21 cellular contexts compared by ENCODE assay signal in the genomic region with DNA sequence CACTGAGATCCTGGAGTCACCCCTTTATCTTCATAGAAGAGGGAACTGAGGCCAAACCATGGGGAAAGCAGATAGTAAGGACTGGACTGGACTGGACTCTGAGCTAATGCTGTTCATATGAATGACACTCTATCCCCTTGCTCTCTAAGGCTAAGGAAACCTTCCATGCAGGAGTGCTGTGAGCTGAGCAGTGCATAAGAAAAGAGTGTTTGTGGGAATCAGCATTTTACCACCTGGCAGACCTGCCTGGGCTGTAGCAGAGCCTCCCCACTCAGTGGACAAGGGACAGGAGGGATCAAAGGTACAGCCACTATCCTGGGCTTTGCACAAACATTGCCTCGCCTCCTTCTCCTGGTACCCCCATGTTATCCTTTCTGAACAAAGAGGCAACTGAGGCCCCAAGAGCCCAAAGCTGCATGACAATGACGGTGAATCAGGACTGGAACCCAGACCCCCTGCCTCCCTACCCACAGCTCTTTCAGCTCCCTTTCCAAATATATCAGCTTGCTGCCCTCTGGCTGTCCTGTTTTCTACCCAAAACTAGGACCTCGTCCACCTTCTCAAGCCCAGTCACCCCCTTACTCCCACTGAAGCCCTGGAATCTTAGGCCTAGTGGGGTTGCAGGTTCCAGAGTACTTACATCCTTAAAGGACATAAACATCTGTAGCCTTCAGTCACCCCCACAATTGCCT.
A peak's percentile ranks its signal among the peaks of the same experiment; 100 is the strongest.
DNase-seq lines count a peak whose midpoint lies in the region; ATAC-seq, FAIRE-seq and TF ChIP-seq lines count a peak whose summit lies in the region.
"Had no signal": no experiment of that assay in that cellular context is flagged by ENCODE, and none has a peak within 500 bp of the region (broad histone marks: within the 10 kb centered on the region; RNA-seq: fewer than 3 reads in every experiment).

No MANE protein-coding gene starts in this region.

- H4K20me1 ChIP-seq in SK-N-SH (ENCODE audit: insufficient read depth) = no peaks in the 10 kb centered on the region

- TF ChIP-seq EP300 in SK-N-SH (IDR thresholded peaks at IDR 0.05; ENCODE audit: borderline replicate concordance in 1 of 2, low read depth in 1 of 2, low read length in 1 of 2) (no peak), stomach (IDR thresholded peaks at IDR 0.05) (no peak)

- CTCF ChIA-PET in SK-N-SH (lab: Yijun Ruan, JAX) = interaction anchor here (0.7 to 3.7 kb wide), 20 partner anchors 11 to 266 kb away, joined by 3 to 20 read pairs (median 4); no protein-coding TSS in a partner anchor

- H3K9me3 ChIP-seq in SK-N-SH (no peaks in the 10 kb centered on the region), stomach (no peaks in the 10 kb centered on the region)

- H3K4me3 ChIP-seq in SK-N-SH (ENCODE audit: low read depth in 2 of 2, low read length in 1 of 2) (no peak overlapping the region), bronchial epithelial cell (ENCODE audit: low read depth, low read length) (no peak overlapping the region), stomach (no peak overlapping the region)

- H3K4me1 ChIP-seq in SK-N-SH (ENCODE audit: control insufficient read depth in 1 of 2, insufficient read depth in 2 of 2, low read depth in 1 of 2, low read length in 1 of 2) (peaks cover 0 to 66% of the 10 kb centered on the region in 2 experiments; a peak in 2 of 4 replicates), stomach (peaks cover 0 to 6% (median 0%) of the 10 kb centered on the region in 4 donors)

- H3K9ac ChIP-seq in SK-N-SH = no peak overlapping the region

- H3K27me3 Mint-ChIP-seq in nephron progenitor cell (ENCODE audit: low read depth, poor library complexity) = peaks cover 11% of the 10 kb centered on the region
- H3K27me3 Mint-ChIP-seq in endothelial cell (ENCODE audit: unreplicated experiment) = no peaks in the 10 kb centered on the region

- H2AFZ ChIP-seq in SK-N-SH (ENCODE audit: low read depth) = no peak overlapping the region

- intact Hi-C loops in stomach (cut with DNase I; ENCODE audit: low total_unique reads) (no loop called here), head of caudate nucleus (cut with DNase I) (no loop called here)

- H3K36me3 Mint-ChIP-seq in nephron progenitor cell (ENCODE audit: low read depth) = no peaks in the 10 kb centered on the region
- H3K36me3 Mint-ChIP-seq in endothelial cell (ENCODE audit: low read depth, unreplicated experiment) = peaks cover 5% of the 10 kb centered on the region
- H3K36me3 Mint-ChIP-seq: CD14-positive monocyte; CD8-positive, alpha-beta T cell had no signal

- POLR2A ChIA-PET in SK-N-SH (lab: Yijun Ruan, JAX) = interaction anchor here (0.7 to 2.5 kb wide), 9 partner anchors 10 to 150 kb away, joined by 3 to 14 read pairs (median 4); no protein-coding TSS in a partner anchor

- no peaks in the 10 kb centered on the region for H3K9me3 Mint-ChIP-seq in nephron progenitor cell
- peaks cover 3% of the 10 kb centered on the region for H3K9me3 Mint-ChIP-seq in endothelial cell (ENCODE audit: unreplicated experiment)
- H3K9me3 Mint-ChIP-seq: CD8-positive, alpha-beta T cell; HFFc6 had no signal

- peak overlapping the region; percentile 57 for H3K27ac Mint-ChIP-seq in nephron progenitor cell
- no peak overlapping the region for H3K27ac Mint-ChIP-seq in endothelial cell (ENCODE audit: unreplicated experiment)
- H3K27ac Mint-ChIP-seq: CD14-positive monocyte; CD8-positive, alpha-beta T cell; HFFc6 had no signal

- DNase-seq in SK-N-SH (no peak), bronchial epithelial cell (ENCODE audit: low read depth) (no peak), nephron progenitor cell (no peak), stomach (peak; percentile 13), anterior cingulate cortex (lab: John Stamatoyannopoulos, UW) (no peak), head of caudate nucleus (no peak), endothelial cell (ENCODE audit: low spot score) (no peak)
- DNase-seq: CD8-positive, alpha-beta T cell; COR-L47; DMS153; DMS79 treated with DMSO at 0.1 percent for 48 hours; EL; HCEC 1CT; HFFc6 had no signal

- H3K9me2 ChIP-seq in SK-N-SH = no peaks in the 10 kb centered on the region

- H3K79me2 ChIP-seq in SK-N-SH (ENCODE audit: insufficient read depth) = no peaks in the 10 kb centered on the region

- TF ChIP-seq RAD21 in SK-N-SH (IDR thresholded peaks at IDR 0.05; ENCODE audit: low read length) = peak; percentile 53

- H3K27me3 ChIP-seq in SK-N-SH (ENCODE audit: insufficient read depth) (no peaks in the 10 kb centered on the region; the same call in 1 of the 2 replicates), bronchial epithelial cell (ENCODE audit: control insufficient read depth, insufficient read depth, low read length) (peaks cover 8% of the 10 kb centered on the region), stomach (no peaks in the 10 kb centered on the region)

- no peak for TF ChIP-seq POLR2A in stomach (IDR thresholded peaks at IDR 0.05)

- no peak overlapping the region for H3K4me2 ChIP-seq in SK-N-SH

- no peaks in the 10 kb centered on the region for H3F3A ChIP-seq in SK-N-SH (replicated peaks; ENCODE audit: insufficient read depth)

- H3K36me3 ChIP-seq in SK-N-SH (replicated peaks in 1 of 2; ENCODE audit: control insufficient read depth in 1 of 2, insufficient read depth in 2 of 2, low read length in 1 of 2) (no peaks in the 10 kb centered on the region), bronchial epithelial cell (ENCODE audit: control insufficient read depth, insufficient read depth, low read length) (no peaks in the 10 kb centered on the region), stomach (no peaks in the 10 kb centered on the region)

- no peak for TF ChIP-seq CTCF in SK-N-SH (IDR thresholded peaks at IDR 0.05)
- TF ChIP-seq CTCF in bronchial epithelial cell (IDR thresholded peaks at IDR 0.05; ENCODE audit: insufficient read depth, low read length, severe bottlenecking) = no peak
- no peak for TF ChIP-seq CTCF in nephron progenitor cell (IDR thresholded peaks at IDR 0.05)
- no peak for TF ChIP-seq CTCF in stomach (IDR thresholded peaks at IDR 0.05)
- no peak for TF ChIP-seq CTCF in endothelial cell (IDR thresholded peaks at IDR 0.05; ENCODE audit: unreplicated experiment)

- H3K27ac ChIP-seq in SK-N-SH (ENCODE audit: low read depth in 2 of 2, low read length in 1 of 2) (peak overlapping the region in 1 of 2 experiments; percentile 97; a peak in 2 of 4 replicates), stomach (no peak overlapping the region)
- H3K27ac ChIP-seq: 22Rv1, HL-60 had no signal

- ATAC-seq in SK-N-SH treated with all-trans-retinoic acid at 6 μM for 48 hours = no peak; the same call in 2 of the 3 replicates
- ATAC-seq: CD8-positive, alpha-beta T cell had no signal

- H3K4me1 Mint-ChIP-seq in nephron progenitor cell (peaks cover 53% of the 10 kb centered on the region), endothelial cell (ENCODE audit: unreplicated experiment) (no peaks in the 10 kb centered on the region)
- H3K4me1 Mint-ChIP-seq: CD14-positive monocyte had no signal

- 38% methylated on average over 2 of the region's 3 CpGs for WGBS in SK-N-SH (ENCODE audit: low lambda C conversion rate)
- 92 to 97% (median 93%) methylated on average over 3 of the region's 3 CpGs for WGBS in stomach, 5 donors

- H3K4me3 Mint-ChIP-seq in nephron progenitor cell (no peak overlapping the region), endothelial cell (ENCODE audit: unreplicated experiment) (no peak overlapping the region)
- H3K4me3 Mint-ChIP-seq: CD14-positive monocyte; CD8-positive, alpha-beta T cell; HFFc6 had no signal

- peak; percentile 52 for FAIRE-seq in bronchial epithelial cell (lab: Jason Lieb, UNC)
- FAIRE-seq: D721Med, G401.6, GM12891 had no signal

TF ChIP-seq in SK-N-SH treated with all-trans-retinoic acid at 6 μM for 48 hours, 23 proteins besides CTCF, POLR2A, EP300 and RAD21 (continues in another document):
- no peak for TF ChIP-seq ZFP30 (CRISPR knock-in tag; IDR thresholded peaks at IDR 0.05)
- TF ChIP-seq SNAI2 (CRISPR knock-in tag; IDR thresholded peaks at IDR 0.05) = no peak
- TF ChIP-seq, protein P1, sequence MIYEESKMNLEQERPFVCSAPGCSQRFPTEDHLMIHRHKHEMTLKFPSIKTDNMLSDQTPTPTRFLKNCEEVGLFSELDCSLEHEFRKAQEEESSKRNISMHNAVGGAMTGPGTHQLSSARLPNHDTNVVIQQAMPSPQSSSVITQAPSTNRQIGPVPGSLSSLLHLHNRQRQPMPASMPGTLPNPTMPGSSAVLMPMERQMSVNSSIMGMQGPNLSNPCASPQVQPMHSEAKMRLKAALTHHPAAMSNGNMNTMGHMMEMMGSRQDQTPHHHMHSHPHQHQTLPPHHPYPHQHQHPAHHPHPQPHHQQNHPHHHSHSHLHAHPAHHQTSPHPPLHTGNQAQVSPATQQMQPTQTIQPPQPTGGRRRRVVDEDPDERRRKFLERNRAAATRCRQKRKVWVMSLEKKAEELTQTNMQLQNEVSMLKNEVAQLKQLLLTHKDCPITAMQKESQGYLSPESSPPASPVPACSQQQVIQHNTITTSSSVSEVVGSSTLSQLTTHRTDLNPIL (CRISPR knock-in tag; IDR thresholded peaks at IDR 0.05; ENCODE audit: low read depth) = no peak
- TF ChIP-seq ZNF8 (CRISPR knock-in tag; IDR thresholded peaks at IDR 0.05) = no peak
- no peak for TF ChIP-seq CSDC2 (CRISPR knock-in tag; IDR thresholded peaks at IDR 0.05)
- TF ChIP-seq, protein P2, sequence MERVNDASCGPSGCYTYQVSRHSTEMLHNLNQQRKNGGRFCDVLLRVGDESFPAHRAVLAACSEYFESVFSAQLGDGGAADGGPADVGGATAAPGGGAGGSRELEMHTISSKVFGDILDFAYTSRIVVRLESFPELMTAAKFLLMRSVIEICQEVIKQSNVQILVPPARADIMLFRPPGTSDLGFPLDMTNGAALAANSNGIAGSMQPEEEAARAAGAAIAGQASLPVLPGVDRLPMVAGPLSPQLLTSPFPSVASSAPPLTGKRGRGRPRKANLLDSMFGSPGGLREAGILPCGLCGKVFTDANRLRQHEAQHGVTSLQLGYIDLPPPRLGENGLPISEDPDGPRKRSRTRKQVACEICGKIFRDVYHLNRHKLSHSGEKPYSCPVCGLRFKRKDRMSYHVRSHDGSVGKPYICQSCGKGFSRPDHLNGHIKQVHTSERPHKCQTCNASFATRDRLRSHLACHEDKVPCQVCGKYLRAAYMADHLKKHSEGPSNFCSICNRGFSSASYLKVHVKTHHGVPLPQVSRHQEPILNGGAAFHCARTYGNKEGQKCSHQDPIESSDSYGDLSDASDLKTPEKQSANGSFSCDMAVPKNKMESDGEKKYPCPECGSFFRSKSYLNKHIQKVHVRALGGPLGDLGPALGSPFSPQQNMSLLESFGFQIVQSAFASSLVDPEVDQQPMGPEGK (CRISPR knock-in tag; IDR thresholded peaks at IDR 0.05; ENCODE audit: borderline replicate concordance) = no peak
